In the genomic region with DNA sequence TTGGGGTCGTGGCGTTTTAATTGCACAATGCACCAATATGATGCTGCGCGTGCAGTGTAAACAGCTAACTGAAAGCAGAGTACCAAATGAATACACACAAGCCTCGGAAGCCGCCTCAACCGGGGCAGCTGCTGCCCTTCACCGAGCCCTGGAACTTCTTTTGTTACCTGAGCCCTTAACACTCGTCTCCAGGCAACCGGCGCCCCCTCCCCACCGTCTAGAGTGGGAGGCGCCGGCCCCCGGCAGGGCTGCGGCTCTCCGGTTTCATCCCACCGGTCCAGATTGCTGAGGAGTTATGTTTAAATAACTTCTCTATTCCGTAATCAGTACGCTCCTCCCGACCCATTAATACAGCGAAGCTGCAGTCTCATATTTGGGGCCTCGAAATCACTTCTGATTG, we compare ENCODE assay signal across 1 cellular context.
TF ChIP-seq lines count a peak whose summit lies in the region.

No MANE protein-coding gene starts in this region.

TF ChIP-seq in H1, 55 proteins besides CTCF, POLR2A, EP300 and RAD21:
- TF ChIP-seq, protein P1, sequence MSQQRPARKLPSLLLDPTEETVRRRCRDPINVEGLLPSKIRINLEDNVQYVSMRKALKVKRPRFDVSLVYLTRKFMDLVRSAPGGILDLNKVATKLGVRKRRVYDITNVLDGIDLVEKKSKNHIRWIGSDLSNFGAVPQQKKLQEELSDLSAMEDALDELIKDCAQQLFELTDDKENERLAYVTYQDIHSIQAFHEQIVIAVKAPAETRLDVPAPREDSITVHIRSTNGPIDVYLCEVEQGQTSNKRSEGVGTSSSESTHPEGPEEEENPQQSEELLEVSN (IDR thresholded peaks at IDR 0.05), result no peak
- TF ChIP-seq POU5F1 (IDR thresholded peaks at IDR 0.05; ENCODE audit: low read depth, low read length), result no peak
- no peak for TF ChIP-seq CEBPB (IDR thresholded peaks at IDR 0.05; ENCODE audit: low read depth, low read length)
- no peak for TF ChIP-seq KDM1A (IDR thresholded peaks at IDR 0.05; ENCODE audit: borderline replicate concordance, low read length)
- TF ChIP-seq SP2 (IDR thresholded peaks at IDR 0.05; ENCODE audit: low read length), result no peak
- TF ChIP-seq RFX5 (IDR thresholded peaks at IDR 0.05; ENCODE audit: borderline replicate concordance, low read depth, low read length), result no peak
- TF ChIP-seq EZH2 (IDR thresholded peaks at IDR 0.05; ENCODE audit: low read depth, low read length, severe bottlenecking), result no peak
- no peak for TF ChIP-seq GTF2F1 (IDR thresholded peaks at IDR 0.05; ENCODE audit: borderline replicate concordance, low read depth, low read length)
- TF ChIP-seq CBX5 (IDR thresholded peaks at IDR 0.05; ENCODE audit: low read depth, low read length), result no peak
- TF ChIP-seq YY1 (IDR thresholded peaks at IDR 0.05; ENCODE audit: low read depth, low read length), result no peak
- TF ChIP-seq RNF2 (IDR thresholded peaks at IDR 0.05; ENCODE audit: borderline replicate concordance, low read depth, low read length, missing control alignments, poor library complexity, severe bottlenecking), result no peak
- TF ChIP-seq CBX8 (IDR thresholded peaks at IDR 0.05; ENCODE audit: borderline replicate concordance, low read depth, low read length), result no peak
- no peak for TF ChIP-seq SUZ12 (IDR thresholded peaks at IDR 0.05; ENCODE audit: low read length)
